In the genomic region with DNA sequence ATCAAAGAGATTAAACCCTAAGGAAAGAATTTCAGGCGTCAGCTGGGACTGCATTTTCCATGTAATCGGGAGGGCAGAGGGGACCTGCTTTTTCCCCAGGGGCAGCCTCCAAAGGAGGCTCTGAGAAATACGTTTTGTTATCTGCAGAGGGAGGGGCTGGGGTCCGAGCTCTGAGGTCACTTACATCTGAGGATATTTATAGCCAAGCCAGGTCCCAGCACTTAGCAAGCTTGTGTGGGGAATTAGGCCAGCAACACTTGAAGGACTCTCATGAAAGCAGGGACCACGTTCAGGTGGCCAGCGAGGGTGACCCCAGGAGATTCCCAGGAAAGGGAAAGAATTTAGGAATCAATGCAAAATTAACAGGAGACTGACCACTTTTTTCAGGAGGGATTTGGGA, we compare ENCODE assay signal across 13 cellular contexts. TPM values are rescaled to one million over a fixed set of nuclear protein-coding genes. Genes with fewer than 3 reads are reported as not detected.
A peak's percentile ranks its signal among the peaks of the same experiment; 100 is the strongest.
DNase-seq lines count a peak whose midpoint lies in the region; ATAC-seq and TF ChIP-seq lines count a peak whose summit lies in the region.
"Had no signal": no experiment of that assay in that cellular context is flagged by ENCODE, and none has a peak within 500 bp of the region (broad histone marks: within the 10 kb centered on the region; RNA-seq: fewer than 3 reads in every experiment).

No MANE protein-coding gene starts in this region.

- TF ChIP-seq POLR2A in heart left ventricle (IDR thresholded peaks at IDR 0.05) = no peak

- no TSS peak for BruUV-seq in Calu3 (replicated peaks; lab: Mats Ljungman, UMichigan)

- no peak overlapping the region for H2BK15ac ChIP-seq in neuronal stem cell (ENCODE audit: low read length)

- H4K91ac ChIP-seq in neuronal stem cell (ENCODE audit: low read depth, low read length, poor library complexity) = no peak overlapping the region

- H3K4me1 ChIP-seq in heart left ventricle (peaks cover 0 to 7% (median 0%) of the 10 kb centered on the region in 12 donors), neuronal stem cell (ENCODE audit: control insufficient read depth in 2 of 2, insufficient read depth in 1 of 2, low read depth in 1 of 2, low read length in 2 of 2) (peaks cover 0 to 1% of the 10 kb centered on the region in 2 donors)

- in situ Hi-C loops in brain microvascular endothelial cell (cut with HindIII; ENCODE audit: low pct_ligation_motif_present, low sequenced_read_pairs) = no loop called here

- H3K79me1 ChIP-seq in neuronal stem cell (ENCODE audit: low read depth, low read length) = no peaks in the 10 kb centered on the region

- no peak overlapping the region for H3K27ac ChIP-seq in heart left ventricle
- H3K27ac ChIP-seq in neuronal stem cell (replicated peaks; ENCODE audit: low read length) = no peak overlapping the region
- H3K27ac ChIP-seq in brain microvascular endothelial cell = no peak overlapping the region

- H3K14ac ChIP-seq in neuronal stem cell (ENCODE audit: low read length) = no peak overlapping the region

- WGBS in heart left ventricle, 4 donors = 19 to 26% (median 22%) methylated on average over 6 of the region's 6 CpGs
- no CpG with 5 or more reads among the region's 6 CpGs for WGBS in neuronal stem cell (ENCODE audit: extremely low coverage in 2 of 2, insufficient read length in 2 of 2, insufficient replicate concordance in 1 of 2), 2 donors

- H3K9me3 ChIP-seq in heart left ventricle = no peaks in the 10 kb centered on the region
- H3K9me3 ChIP-seq in neuronal stem cell (replicated peaks in 1 of 2; ENCODE audit: control insufficient read depth in 2 of 2, insufficient read depth in 1 of 2, low read depth in 1 of 2, low read length in 2 of 2) = no peaks in the 10 kb centered on the region

- no peak overlapping the region for H2BK12ac ChIP-seq in neuronal stem cell (ENCODE audit: low read length)

- H3K9me3 Mint-ChIP-seq in Calu3 (ENCODE audit: low read depth, unreplicated experiment) (no peaks in the 10 kb centered on the region), osteocyte (ENCODE audit: unreplicated experiment) (no peaks in the 10 kb centered on the region)
- H3K9me3 Mint-ChIP-seq: CD4-positive, alpha-beta T cell had no signal

- no peak overlapping the region for H2BK5ac ChIP-seq in neuronal stem cell (ENCODE audit: low read length)

- DNase-seq in Calu3 (no peak), OCI-M1 (lab: John Stamatoyannopoulos, UW) (peak; percentile 20), heart left ventricle (no peak), neuronal stem cell (ENCODE audit: low spot score) (no peak), NCI-H345 (lab: John Stamatoyannopoulos, UW) (no peak), osteocyte (ENCODE audit: extremely low spot score, unreplicated experiment) (no peak), brain microvascular endothelial cell (no peak)
- DNase-seq: CD4-positive, alpha-beta T cell; H7; NCI-H1105 treated with DMSO at 0.1 percent for 48 hours; NCI-H187; NCI-H446; NK-92 treated with Interleukin-12 subunit alpha and Interleukin-12 subunit beta, amount 100 ng/mL, for 24 hours had no signal

- no peak overlapping the region for H3K4ac ChIP-seq in neuronal stem cell (ENCODE audit: low read length)

- ATAC-seq in heart left ventricle = peak; percentile 66 to 82 (median 76)

- H2AFZ ChIP-seq in neuronal stem cell (ENCODE audit: low read length) = peak overlapping the region; percentile 59

- H3K27me3 ChIP-seq in heart left ventricle = no peaks in the 10 kb centered on the region
- no peaks in the 10 kb centered on the region for H3K27me3 ChIP-seq in neuronal stem cell (ENCODE audit: control insufficient read depth in 3 of 3, insufficient read depth in 3 of 3, low read depth in 1 of 3, low read length in 3 of 3)
- H3K27me3 ChIP-seq in brain microvascular endothelial cell (replicated peaks) = no peaks in the 10 kb centered on the region

- H3K27me3 Mint-ChIP-seq in Calu3 (ENCODE audit: unreplicated experiment) (no peaks in the 10 kb centered on the region), osteocyte (ENCODE audit: unreplicated experiment) (no peaks in the 10 kb centered on the region)
- H3K27me3 Mint-ChIP-seq: CD4-positive, alpha-beta T cell had no signal

- H4K8ac ChIP-seq in neuronal stem cell (ENCODE audit: low read depth, low read length) = no peak overlapping the region

- H3K4me3 Mint-ChIP-seq in Calu3 (ENCODE audit: low read depth, unreplicated experiment) = peak overlapping the region; percentile 90
- H3K4me3 Mint-ChIP-seq in osteocyte (ENCODE audit: unreplicated experiment) = no peak overlapping the region
- H3K4me3 Mint-ChIP-seq: CD4-positive, alpha-beta T cell had no signal

- H3K4me3 ChIP-seq in heart left ventricle (no peak overlapping the region), neuronal stem cell (ENCODE audit: low read length in 2 of 2) (no peak overlapping the region), brain microvascular endothelial cell (ENCODE audit: low read depth, low read length) (no peak overlapping the region)

- peaks cover 7% of the 10 kb centered on the region for H3K36me3 Mint-ChIP-seq in Calu3 (ENCODE audit: insufficient read depth, unreplicated experiment)
- H3K36me3 Mint-ChIP-seq in osteocyte (ENCODE audit: unreplicated experiment) = no peaks in the 10 kb centered on the region

- no peak overlapping the region for H2BK120ac ChIP-seq in neuronal stem cell (ENCODE audit: low read depth, low read length)

- intact Hi-C loops in Calu3 (cut with micrococcal nuclease; ENCODE audit: unreplicated experiment) (no loop called here), heart left ventricle (cut with DNase I) (no loop called here)

- H3K27ac Mint-ChIP-seq in Calu3 (ENCODE audit: unreplicated experiment) (no peak overlapping the region), osteocyte (ENCODE audit: unreplicated experiment) (no peak overlapping the region)
- H3K27ac Mint-ChIP-seq: CD4-positive, alpha-beta T cell had no signal

- H3K18ac ChIP-seq in neuronal stem cell (ENCODE audit: low read length) = no peak overlapping the region

- no peak overlapping the region for H3K4me2 ChIP-seq in neuronal stem cell (ENCODE audit: insufficient read depth, low read length, poor library complexity, severe bottlenecking)

- CTCF ChIA-PET in Calu3 (lab: Charles Lee) = interaction anchor here (0.7 kb wide), 1 partner anchor 9 kb away, joined by 3 read pairs; no protein-coding TSS in a partner anchor

- H2AK5ac ChIP-seq in neuronal stem cell (ENCODE audit: low read depth, low read length) = no peak overlapping the region

- H3K23ac ChIP-seq in neuronal stem cell (ENCODE audit: low read depth, low read length, poor library complexity) = no peak overlapping the region

- H3K36me3 ChIP-seq in heart left ventricle = no peaks in the 10 kb centered on the region
- H3K36me3 ChIP-seq in neuronal stem cell (replicated peaks in 1 of 2; ENCODE audit: control insufficient read depth in 2 of 2, insufficient read depth in 2 of 2, low read length in 2 of 2) = no peaks in the 10 kb centered on the region
- H3K36me3 ChIP-seq in brain microvascular endothelial cell (replicated peaks) = no peaks in the 10 kb centered on the region

- H3K9ac ChIP-seq in neuronal stem cell (ENCODE audit: low read depth, low read length, poor library complexity) = no peak overlapping the region

- H3K4me1 Mint-ChIP-seq in Calu3 (ENCODE audit: low read depth, unreplicated experiment) (peaks cover 8% of the 10 kb centered on the region), osteocyte (ENCODE audit: unreplicated experiment) (no peaks in the 10 kb centered on the region)

- no peak for TF ChIP-seq CTCF in Calu3 (IDR thresholded peaks at IDR 0.05; ENCODE audit: unreplicated experiment)
- no peak for TF ChIP-seq CTCF in heart left ventricle (IDR thresholded peaks at IDR 0.05)
- TF ChIP-seq CTCF in osteocyte (IDR thresholded peaks at IDR 0.05) = no peak
- TF ChIP-seq CTCF in brain microvascular endothelial cell (IDR thresholded peaks at IDR 0.05; ENCODE audit: low read depth, low read length, missing control alignments) = no peak

RNA-seq across cellular contexts. Expression of gene GDI2, which starts 20.6 kb away (rescaled TPM):
- total RNA-seq in Calu3 (2022) (202 and 215 TPM in 2 replicates), heart left ventricle (100 to 1,000 TPM in 7 of 9 donors, 10 to 100 TPM in 2; 92.0 to 161 (median 117) TPM), osteocyte (229 and 232 TPM in 2 replicates)
- polyA plus RNA-seq in heart left ventricle = 100 to 1,000 TPM in 1 of 2 donors, 10 to 100 TPM in 1; 20.0 to 167 TPM
- 201 TPM for polyA plus RNA-seq in neuronal stem cell (2013, experiment 1 of 2)
- 206 TPM for polyA plus RNA-seq in neuronal stem cell (2013, experiment 2 of 2)

RNA-seq across cellular contexts. Expression of gene ANKRD16, which starts 55.9 kb away (rescaled TPM):
- total RNA-seq in Calu3 (2022) (7.7 and 8.7 TPM in 2 replicates), heart left ventricle (1 to 10 TPM; 1.7 to 5.0 (median 2.9) TPM), osteocyte (8.8 and 9.5 TPM in 2 replicates)
- 1 to 10 TPM; 2.0 to 2.7 TPM for polyA plus RNA-seq in heart left ventricle
- 5.0 TPM for polyA plus RNA-seq in neuronal stem cell (2013, experiment 1 of 2)
- 4.8 TPM for polyA plus RNA-seq in neuronal stem cell (2013, experiment 2 of 2)

RNA-seq across cellular contexts. Expression of gene FBH1, which starts 56.2 kb away (rescaled TPM):
- total RNA-seq in Calu3 (2022) (77.3 and 79.4 TPM in 2 replicates), heart left ventricle (100 to 1,000 TPM in 2 of 9 donors, 10 to 100 TPM in 7; 57.4 to 111 (median 83.5) TPM), osteocyte (77.8 and 86.1 TPM in 2 replicates)
- 10 to 100 TPM; 59.1 to 84.4 TPM for polyA plus RNA-seq in heart left ventricle
- polyA plus RNA-seq in neuronal stem cell (2013, experiment 1 of 2) = 23.7 TPM
- 24.3 TPM for polyA plus RNA-seq in neuronal stem cell (2013, experiment 2 of 2)
